8 cellular contexts compared by ENCODE assay signal in the genomic region with DNA sequence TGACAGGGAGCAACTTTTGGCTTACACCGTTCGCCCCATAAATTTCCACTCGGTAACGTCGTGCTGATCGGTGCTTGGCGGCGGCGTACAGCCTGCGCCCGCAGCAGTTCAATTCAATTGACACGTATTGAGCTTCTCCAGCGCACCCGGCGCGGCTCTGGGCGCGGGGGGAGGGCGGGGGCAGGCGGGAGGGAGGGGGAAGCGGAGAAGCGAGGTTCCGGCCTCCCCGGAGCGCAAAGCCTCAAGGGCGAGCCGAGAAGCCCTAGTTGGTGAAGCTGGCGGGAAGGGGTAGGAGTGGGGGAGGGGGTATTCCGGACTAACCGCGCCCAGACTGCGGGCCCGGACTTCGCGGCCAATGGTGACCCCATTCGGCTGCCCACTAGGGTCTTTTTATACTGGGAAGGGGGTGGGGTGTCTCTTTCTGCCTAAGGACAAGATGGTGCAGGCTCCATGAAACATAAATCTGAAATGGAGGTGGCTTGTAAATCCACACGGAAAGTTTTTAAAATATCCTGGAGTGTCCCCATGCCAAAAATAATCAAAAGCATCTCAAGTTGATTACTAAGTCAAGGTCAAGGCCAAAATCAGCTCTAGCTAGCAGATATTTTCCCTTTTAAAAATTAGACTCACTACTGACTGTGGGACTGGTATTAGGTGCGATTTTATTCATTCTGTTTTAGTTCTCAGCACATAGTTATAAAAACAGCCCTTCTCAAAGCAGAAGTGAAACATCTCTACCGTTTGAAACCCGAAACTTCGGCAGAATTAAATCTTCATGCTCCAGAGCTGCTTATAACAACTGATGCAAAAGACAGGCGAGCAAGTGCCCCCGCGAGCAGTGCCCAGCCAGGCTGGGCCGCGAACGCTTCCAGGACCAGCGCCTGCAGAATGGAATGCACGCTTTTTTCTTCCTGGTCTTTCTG. TPM values are rescaled to one million over a fixed set of nuclear protein-coding genes. Genes with fewer than 3 reads are reported as not detected.
DNase-seq lines count a peak whose midpoint lies in the region; ATAC-seq, FAIRE-seq and TF ChIP-seq lines count a peak whose summit lies in the region.

No MANE protein-coding gene starts in this region.

- no peak for TF ChIP-seq POLR2A in erythroblast (IDR thresholded peaks at IDR 0.05; ENCODE audit: low read length)

- H2AFZ ChIP-seq in neuron (ENCODE audit: low read depth, low read length), result no peak overlapping the region

- peak overlapping the region; percentile 56 for H3K4me3 ChIP-seq in neuron (ENCODE audit: low read length)

- H3K9me3 ChIP-seq in neuron (ENCODE audit: low read length), result no peaks in the 10 kb centered on the region

- no peaks in the 10 kb centered on the region for H3K36me3 ChIP-seq in neuron (ENCODE audit: insufficient read depth, low read length)

- DNase-seq in GM03348 (ENCODE audit: low spot score) (peak; percentile 54), HCEC 1CT (peak; percentile 19), NCI-H1092 treated with DMSO at 0.1 percent for 48 hours (lab: John Stamatoyannopoulos, UW) (peak; percentile 58), erythroblast (lab: John Stamatoyannopoulos, UW) (peak; percentile 68 to 71), frontal cortex (ENCODE audit: low spot score in 2 of 2) (no peak), superior temporal gyrus (ENCODE audit: extremely low spot score) (no peak)

- H3K4me1 ChIP-seq in neuron (ENCODE audit: insufficient read depth, low read length), result peaks cover 17% of the 10 kb centered on the region

- FAIRE-seq in frontal cortex (lab: Jason Lieb, UNC), result no peak

- H3K27me3 ChIP-seq in neuron (ENCODE audit: insufficient read depth, low read length), result no peaks in the 10 kb centered on the region

- ATAC-seq in activated CD4-positive, CD25-positive, alpha-beta regulatory T cell treated with anti-CD3 and anti-CD28 coated beads, Interleukin-2, amount 50 U/mL, for 24 hours, result peak; percentile 12 to 15

RNA-seq across cellular contexts. Expression of a gene that starts 1.5 kb away (rescaled TPM):
- total RNA-seq in frontal cortex, result 26.5 TPM

Comparison
In these comparisons a context has a peak if more than half of its experiments do, and no peak if none do; other contexts are left out.
1. DNase-seq: peak in GM03348 (single experiment), HCEC 1CT (single experiment), NCI-H1092 treated with DMSO at 0.1 percent for 48 hours (single experiment) and erythroblast (2 of 2); none in frontal cortex (0 of 2) and superior temporal gyrus (single experiment).